Comparison of ENCODE assay signal across 11 cellular contexts in genomic region chr6:158911746-158912158, GRCh38.
DNase-seq lines count a peak whose midpoint lies in the region; ATAC-seq and TF ChIP-seq lines count a peak whose summit lies in the region.
"Had no signal": no experiment of that assay in that cellular context is flagged by ENCODE, and none has a peak within 500 bp of the region (broad histone marks: within the 10 kb centered on the region; RNA-seq: fewer than 3 reads in every experiment).

No MANE protein-coding gene starts in this region.

- H3K27ac ChIP-seq in CD4-positive, alpha-beta T cell (ENCODE audit: low read depth, low read length): no peak overlapping the region
- H3K27ac ChIP-seq in VCaP: peak overlapping the region; percentile 88
- H3K27ac ChIP-seq in iPS-20b (ENCODE audit: low read length): peak overlapping the region; percentile 63
- H3K27ac ChIP-seq in A673 (ENCODE audit: low read depth, low read length, poor library complexity, severe bottlenecking): no peak overlapping the region

- DNase-seq in CD4-positive, alpha-beta T cell: peak in 3 of 10 experiments; percentile 6 to 19 (median 13)
- no peak for DNase-seq in A673 (ENCODE audit: low spot score)
- no peak for DNase-seq in SKM-1 treated with dmso at 0.1 percent for 144 hours (lab: John Stamatoyannopoulos, UW; ENCODE audit: unreplicated experiment)
- DNase-seq: kidney had no signal

- BruUV-seq in A673 (replicated peaks; lab: Mats Ljungman, UMichigan): no TSS peak

- intact Hi-C loops in CD4-positive, alpha-beta T cell (cut with DNase I, micrococcal nuclease): loop anchor here (2.0 to 5.0 kb wide), 2 partner anchors 39 to 41 kb away; no protein-coding TSS in a partner anchor
- intact Hi-C loops in A673 (cut with micrococcal nuclease; ENCODE audit: unreplicated experiment): no loop called here

- H3K36me3 Mint-ChIP-seq in CD4-positive, alpha-beta T cell (ENCODE audit: low read depth): no peaks in the 10 kb centered on the region

- POLR2A ChIA-PET in CD4-positive, alpha-beta T cell (lab: Charles Lee): interaction anchor here (0.9 to 4.4 kb wide), 3 partner anchors 42 to 92 kb away, joined by 3 to 38 read pairs (median 3); no protein-coding TSS in a partner anchor
- POLR2A ChIA-PET in A673 (lab: Charles Lee; ENCODE audit: low non-redundant PET): no interaction called here

- H3K36me3 ChIP-seq in iPS-20b (ENCODE audit: insufficient read depth, low read depth, low read length) (no peaks in the 10 kb centered on the region), A673 (ENCODE audit: insufficient read depth, low read length, poor library complexity, severe bottlenecking) (no peaks in the 10 kb centered on the region)
- H3K36me3 ChIP-seq: breast epithelium had no signal

- ATAC-seq in CD4-positive, alpha-beta T cell (ENCODE audit: poor library complexity): peak; percentile 58
- peak; percentile 35 for ATAC-seq in GM21619 (IDR thresholded peaks at IDR 0.05; ENCODE audit: unreplicated experiment)
- no peak for ATAC-seq in GM21529 (IDR thresholded peaks at IDR 0.05; ENCODE audit: unreplicated experiment)
- ATAC-seq in GM18868 (IDR thresholded peaks at IDR 0.05; ENCODE audit: unreplicated experiment): no peak
- ATAC-seq: Right ventricle myocardium inferior had no signal

- H3K9ac ChIP-seq in iPS-20b (ENCODE audit: low read depth, low read length): peak overlapping the region; percentile 78

- peak overlapping the region; percentile 76 for H3K4me3 Mint-ChIP-seq in CD4-positive, alpha-beta T cell

- CTCF ChIA-PET in CD4-positive, alpha-beta T cell (lab: Charles Lee): interaction anchor here (1.0 to 1.5 kb wide), 2 partner anchors 208 to 220 kb away, joined by 3 to 4 read pairs; no protein-coding TSS in a partner anchor
- CTCF ChIA-PET in A673 (lab: Charles Lee): no interaction called here

- H3K4me1 ChIP-seq in iPS-20b (ENCODE audit: insufficient read depth, low read length) (peaks cover 29% of the 10 kb centered on the region), A673 (ENCODE audit: insufficient read depth, low read length, poor library complexity, severe bottlenecking) (no peaks in the 10 kb centered on the region)
- H3K4me1 ChIP-seq: breast epithelium had no signal

- no peaks in the 10 kb centered on the region for H3K27me3 ChIP-seq in CD4-positive, alpha-beta T cell (ENCODE audit: control insufficient read depth, insufficient read depth, low read length)
- H3K27me3 ChIP-seq in iPS-20b (ENCODE audit: insufficient read depth, low read length): no peaks in the 10 kb centered on the region
- H3K27me3 ChIP-seq in A673 (replicated peaks; ENCODE audit: insufficient read depth, low read depth, low read length, poor library complexity): no peaks in the 10 kb centered on the region
- H3K27me3 ChIP-seq: breast epithelium had no signal

- peak overlapping the region; percentile 52 for H3K27ac Mint-ChIP-seq in CD4-positive, alpha-beta T cell

- no peak for TF ChIP-seq CTCF in CD4-positive, alpha-beta T cell (IDR thresholded peaks at IDR 0.05)
- TF ChIP-seq CTCF in VCaP (conservative IDR thresholded peaks at IDR 0.05) (no peak), A673 (conservative IDR thresholded peaks at IDR 0.05; ENCODE audit: low read depth, low read length) (no peak)

- H3K9me3 Mint-ChIP-seq in CD4-positive, alpha-beta T cell: no peaks in the 10 kb centered on the region

- H3K4me3 ChIP-seq in iPS-20b (ENCODE audit: low read length) (no peak overlapping the region), A673 (ENCODE audit: low read depth, low read length, poor library complexity, severe bottlenecking) (no peak overlapping the region)
- H3K4me3 ChIP-seq: breast epithelium had no signal

- peaks cover 54% of the 10 kb centered on the region for H3K4me1 Mint-ChIP-seq in CD4-positive, alpha-beta T cell (ENCODE audit: low read depth)

- no peaks in the 10 kb centered on the region for H3K27me3 Mint-ChIP-seq in CD4-positive, alpha-beta T cell

- no peaks in the 10 kb centered on the region for H3K9me3 ChIP-seq in CD4-positive, alpha-beta T cell (ENCODE audit: control insufficient read depth, low read length)
- H3K9me3 ChIP-seq in iPS-20b (ENCODE audit: insufficient read depth, low read depth, low read length): no peaks in the 10 kb centered on the region
- no peaks in the 10 kb centered on the region for H3K9me3 ChIP-seq in A673 (ENCODE audit: low read depth, low read length, poor library complexity, severe bottlenecking)
- H3K9me3 ChIP-seq: breast epithelium had no signal

Comparison
In these comparisons a context has a peak if more than half of its experiments do, and no peak if none do; other contexts are left out.
1. ATAC-seq: peak in CD4-positive, alpha-beta T cell (single experiment) and GM21619 (single experiment); none in GM21529 (single experiment) and GM18868 (single experiment).
2. H3K27ac ChIP-seq: peak in VCaP (single experiment) and iPS-20b (single experiment); none in CD4-positive, alpha-beta T cell (single experiment) and A673 (single experiment).